ENCODE assay signal across 25 cellular contexts in genomic region chr3:147813256-147813655, GRCh38.
DNase-seq lines count a peak whose midpoint lies in the region; FAIRE-seq and TF ChIP-seq lines count a peak whose summit lies in the region.
"Had no signal": no experiment of that assay in that cellular context is flagged by ENCODE, and none has a peak within 500 bp of the region (broad histone marks: within the 10 kb centered on the region; RNA-seq: fewer than 3 reads in every experiment).

No MANE protein-coding gene starts in this region.

- no peak for TF ChIP-seq POLR2A in GM12891 (IDR thresholded peaks at IDR 0.05; ENCODE audit: low read depth, low read length)

- H3K4me1 ChIP-seq in SJCRH30 (no peaks in the 10 kb centered on the region; the same call in 1 of the 2 replicates), subcutaneous abdominal adipose tissue (ENCODE audit: control insufficient read depth in 5 of 5, insufficient read depth in 5 of 5, low read length in 5 of 5) (peaks cover 0 to 7% (median 0%) of the 10 kb centered on the region in 5 donors), colonic mucosa (peaks cover 3% of the 10 kb centered on the region)
- H3K4me1 ChIP-seq: BLaER1, Caco-2, HAP-1 had no signal

- no peak for TF ChIP-seq CTCF in colonic mucosa (IDR thresholded peaks at IDR 0.05)

- intact Hi-C loops in colonic mucosa (cut with DNase I), result no loop called here

- no peak for FAIRE-seq in GM12891 (lab: Jason Lieb, UNC)
- FAIRE-seq: D721Med, GM12878, GM18507, H54 had no signal

- DNase-seq in NCI-H82 (lab: John Stamatoyannopoulos, UW) (peak; percentile 25), NCI-H82 treated with DMSO at 0.1 percent for 48 hours (lab: John Stamatoyannopoulos, UW; ENCODE audit: unreplicated experiment) (no peak), SJCRH30 (peak; percentile 17 to 31), myocyte (ENCODE audit: low read depth) (peak; percentile 74), KBM-7 (no peak), GM12891 (ENCODE audit: insufficient read length, low spot score) (no peak), colonic mucosa (no peak)
- DNase-seq: Caco-2; CD4-positive, CD25-positive, alpha-beta regulatory T cell; CD8-positive, alpha-beta T cell; DMS 273 treated with DMSO at 0.1 percent for 48 hours; DMS79; EL; GDM1; GOT3; HFFc6 had no signal

- H3K9ac ChIP-seq in subcutaneous abdominal adipose tissue (ENCODE audit: low read length in 5 of 5) (no peak overlapping the region), colonic mucosa (ENCODE audit: low read depth in 2 of 2, low read length in 2 of 2) (no peak overlapping the region)
- H3K9ac ChIP-seq: BLaER1 had no signal

- in situ Hi-C loops in KBM-7 (cut with MboI; ENCODE audit: low pct_unique_long_range_greater_than_20kb, low sequenced_read_pairs), result no loop called here

- no peak overlapping the region for H3K27ac ChIP-seq in SJCRH30
- H3K27ac ChIP-seq in subcutaneous abdominal adipose tissue (ENCODE audit: low read depth, low read length), result peak overlapping the region; percentile 1
- no peak overlapping the region for H3K27ac ChIP-seq in colonic mucosa
- H3K27ac ChIP-seq: 22Rv1, BLaER1, C4-2B had no signal

- H3K27me3 ChIP-seq in SJCRH30 (no peaks in the 10 kb centered on the region), subcutaneous abdominal adipose tissue (ENCODE audit: control insufficient read depth in 5 of 5, insufficient read depth in 4 of 5, low read length in 5 of 5) (no peaks in the 10 kb centered on the region), colonic mucosa (no peaks in the 10 kb centered on the region)
- H3K27me3 ChIP-seq: BLaER1 had no signal

- H3K4me3 ChIP-seq in SJCRH30, result no peak overlapping the region
- H3K4me3 ChIP-seq in subcutaneous abdominal adipose tissue (ENCODE audit: low read depth in 1 of 5, low read length in 5 of 5), result no peak overlapping the region
- no peak overlapping the region for H3K4me3 ChIP-seq in colonic mucosa
- H3K4me3 ChIP-seq: BLaER1, GM12878, HAP-1 had no signal

- H3K36me3 ChIP-seq in SJCRH30 (no peaks in the 10 kb centered on the region), subcutaneous abdominal adipose tissue (ENCODE audit: control insufficient read depth in 5 of 5, insufficient read depth in 5 of 5, low read length in 5 of 5) (no peaks in the 10 kb centered on the region), colonic mucosa (no peaks in the 10 kb centered on the region)
- H3K36me3 ChIP-seq: BLaER1, HAP-1 had no signal

- H3K9me3 ChIP-seq in SJCRH30 (replicated peaks) (no peaks in the 10 kb centered on the region), subcutaneous abdominal adipose tissue (ENCODE audit: control insufficient read depth in 5 of 5, low read length in 5 of 5) (no peaks in the 10 kb centered on the region), colonic mucosa (no peaks in the 10 kb centered on the region)
- H3K9me3 ChIP-seq: BLaER1, Caco-2, HAP-1 had no signal

TF ChIP-seq in GM12891, 5 proteins besides CTCF, POLR2A, EP300 and RAD21:
- TF ChIP-seq TAF1 (IDR thresholded peaks at IDR 0.05; ENCODE audit: low read depth, low read length), result no peak
- no peak for TF ChIP-seq POLR2AphosphoS5 (IDR thresholded peaks at IDR 0.05; ENCODE audit: low read depth, low read length)
- no peak for TF ChIP-seq POU2F2 (IDR thresholded peaks at IDR 0.05; ENCODE audit: low read depth, low read length)
- TF ChIP-seq SPI1 (IDR thresholded peaks at IDR 0.05; ENCODE audit: low read depth, low read length), result no peak
- no peak for TF ChIP-seq PAX5 (IDR thresholded peaks at IDR 0.05; ENCODE audit: insufficient read depth, low read length, severe bottlenecking)
TF ChIP-seq in GM12891: peak in this region for 0.

Comparison
In these comparisons a context has a peak if more than half of its experiments do, and no peak if none do; other contexts are left out.
1. DNase-seq: peak in NCI-H82 (single experiment), SJCRH30 (2 of 2) and myocyte (single experiment); none in NCI-H82 treated with DMSO at 0.1 percent for 48 hours (single experiment), KBM-7 (single experiment), GM12891 (single experiment) and colonic mucosa (single experiment).